ENCODE assay signal across 1 cellular context in the genomic region with DNA sequence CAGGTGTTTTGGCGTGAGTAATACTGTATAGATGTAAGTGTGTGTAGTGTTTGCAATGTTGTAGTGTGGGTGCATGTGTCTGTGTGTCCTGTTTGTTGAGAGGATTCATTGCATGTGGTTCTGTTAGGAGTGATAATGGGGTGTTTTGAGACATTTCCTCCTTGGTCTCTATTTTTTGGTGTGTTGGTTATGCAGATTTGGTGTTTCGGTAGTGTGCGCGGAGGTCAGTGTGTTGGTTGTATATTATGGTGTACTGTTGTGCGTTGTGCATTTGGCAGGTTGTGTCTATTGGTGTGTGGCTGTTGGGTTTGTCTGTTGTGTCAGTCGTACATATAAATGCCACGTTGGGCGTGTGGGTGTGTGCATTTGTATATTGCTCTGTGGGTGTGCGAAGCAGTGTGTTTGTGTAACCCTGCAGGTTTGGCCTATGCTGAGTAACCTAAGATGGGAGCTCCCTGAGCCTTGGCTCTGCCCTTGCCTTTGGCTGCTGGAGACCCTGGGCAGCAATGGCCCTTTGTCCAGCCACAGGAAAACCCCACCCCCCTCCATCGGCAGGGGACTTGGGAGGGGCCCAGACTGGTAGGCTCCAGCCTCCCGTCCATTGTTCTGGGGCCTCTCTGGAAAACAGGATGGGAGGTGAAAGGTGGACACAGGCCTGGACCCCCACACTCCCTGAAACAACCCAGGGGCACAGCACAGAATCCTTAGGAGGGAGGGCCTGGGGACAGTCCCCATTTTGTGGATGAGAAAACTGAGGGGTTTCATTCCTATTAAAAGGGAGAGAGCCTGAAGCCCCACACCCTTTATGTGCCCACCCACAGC.
TF ChIP-seq lines count a peak whose summit lies in the region.

No MANE protein-coding gene starts in this region.

TF ChIP-seq in HepG2, 621 proteins besides CTCF, POLR2A, EP300 and RAD21 (continued from another document and continues in another):
- TF ChIP-seq SP2 (CRISPR knock-in tag; IDR thresholded peaks at IDR 0.05) (no peak), ISL2 (CRISPR knock-in tag; IDR thresholded peaks at IDR 0.05) (no peak), ZFP62 (CRISPR knock-in tag; IDR thresholded peaks at IDR 0.05) (no peak), NR2F2 (IDR thresholded peaks at IDR 0.05; ENCODE audit: borderline replicate concordance, low read depth) (no peak), ZHX2 (IDR thresholded peaks at IDR 0.05; ENCODE audit: low read depth) (peak; percentile 82), ZHX2 (CRISPR knock-in tag; IDR thresholded peaks at IDR 0.05; ENCODE audit: borderline replicate concordance) (no peak), ZNF503 (CRISPR knock-in tag; IDR thresholded peaks at IDR 0.05) (peak; percentile 42; the same call in 1 of the 2 replicates), ZBTB33 (CRISPR knock-in tag; IDR thresholded peaks at IDR 0.05) (no peak; the same call in 1 of the 2 replicates), ZNF317 (CRISPR knock-in tag; IDR thresholded peaks at IDR 0.05) (peak; percentile 86), NFKB2 (CRISPR knock-in tag; IDR thresholded peaks at IDR 0.05; ENCODE audit: borderline replicate concordance) (no peak), ZBTB38 (CRISPR knock-in tag; IDR thresholded peaks at IDR 0.05) (peak; percentile 94), SALL1 (CRISPR knock-in tag; IDR thresholded peaks at IDR 0.05) (peak; percentile 77), GATAD2A (CRISPR knock-in tag; IDR thresholded peaks at IDR 0.05) (peak; percentile 27; the same call in 1 of the 2 replicates), DZIP1 (CRISPR knock-in tag; IDR thresholded peaks at IDR 0.05) (no peak), ZNF841 (CRISPR knock-in tag; IDR thresholded peaks at IDR 0.05; ENCODE audit: borderline replicate concordance) (no peak), ZC3H4 (CRISPR knock-in tag; IDR thresholded peaks at IDR 0.05; ENCODE audit: borderline replicate concordance) (no peak), ZNF17 (CRISPR knock-in tag; IDR thresholded peaks at IDR 0.05) (no peak), NR2C2 (CRISPR knock-in tag; IDR thresholded peaks at IDR 0.05; ENCODE audit: borderline replicate concordance) (no peak), TBP (CRISPR knock-in tag; IDR thresholded peaks at IDR 0.05) (no peak; the same call in 1 of the 2 replicates), ZFY (CRISPR knock-in tag; IDR thresholded peaks at IDR 0.05) (peak; percentile 55; the same call in 1 of the 2 replicates), SNAI1 (CRISPR knock-in tag; IDR thresholded peaks at IDR 0.05; ENCODE audit: borderline replicate concordance) (no peak; the same call in 1 of the 2 replicates), CCAR2 (optimal IDR thresholded peaks at IDR 0.05; ENCODE audit: low read depth, low read length) (no peak), ZBTB7A (CRISPR knock-in tag; IDR thresholded peaks at IDR 0.05) (peak; percentile 88), KDM6A (CRISPR knock-in tag; IDR thresholded peaks at IDR 0.05; ENCODE audit: low read depth) (peak; percentile 34), U2AF1 (optimal IDR thresholded peaks at IDR 0.05; ENCODE audit: low read depth, low read length) (no peak), ZNF446 (CRISPR knock-in tag; IDR thresholded peaks at IDR 0.05) (no peak)
- TF ChIP-seq, protein P1, sequence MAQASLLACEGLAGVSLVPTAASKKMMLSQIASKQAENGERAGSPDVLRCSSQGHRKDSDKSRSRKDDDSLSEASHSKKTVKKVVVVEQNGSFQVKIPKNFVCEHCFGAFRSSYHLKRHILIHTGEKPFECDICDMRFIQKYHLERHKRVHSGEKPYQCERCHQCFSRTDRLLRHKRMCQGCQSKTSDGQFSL (CRISPR knock-in tag; IDR thresholded peaks at IDR 0.05), result no peak
- TF ChIP-seq, protein P2, sequence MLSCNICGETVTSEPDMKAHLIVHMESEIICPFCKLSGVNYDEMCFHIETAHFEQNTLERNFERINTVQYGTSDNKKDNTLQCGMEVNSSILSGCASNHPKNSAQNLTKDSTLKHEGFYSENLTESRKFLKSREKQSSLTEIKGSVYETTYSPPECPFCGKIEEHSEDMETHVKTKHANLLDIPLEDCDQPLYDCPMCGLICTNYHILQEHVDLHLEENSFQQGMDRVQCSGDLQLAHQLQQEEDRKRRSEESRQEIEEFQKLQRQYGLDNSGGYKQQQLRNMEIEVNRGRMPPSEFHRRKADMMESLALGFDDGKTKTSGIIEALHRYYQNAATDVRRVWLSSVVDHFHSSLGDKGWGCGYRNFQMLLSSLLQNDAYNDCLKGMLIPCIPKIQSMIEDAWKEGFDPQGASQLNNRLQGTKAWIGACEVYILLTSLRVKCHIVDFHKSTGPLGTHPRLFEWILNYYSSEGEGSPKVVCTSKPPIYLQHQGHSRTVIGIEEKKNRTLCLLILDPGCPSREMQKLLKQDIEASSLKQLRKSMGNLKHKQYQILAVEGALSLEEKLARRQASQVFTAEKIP (CRISPR knock-in tag; IDR thresholded peaks at IDR 0.05; ENCODE audit: borderline replicate concordance), result no peak
- TF ChIP-seq, protein P3, sequence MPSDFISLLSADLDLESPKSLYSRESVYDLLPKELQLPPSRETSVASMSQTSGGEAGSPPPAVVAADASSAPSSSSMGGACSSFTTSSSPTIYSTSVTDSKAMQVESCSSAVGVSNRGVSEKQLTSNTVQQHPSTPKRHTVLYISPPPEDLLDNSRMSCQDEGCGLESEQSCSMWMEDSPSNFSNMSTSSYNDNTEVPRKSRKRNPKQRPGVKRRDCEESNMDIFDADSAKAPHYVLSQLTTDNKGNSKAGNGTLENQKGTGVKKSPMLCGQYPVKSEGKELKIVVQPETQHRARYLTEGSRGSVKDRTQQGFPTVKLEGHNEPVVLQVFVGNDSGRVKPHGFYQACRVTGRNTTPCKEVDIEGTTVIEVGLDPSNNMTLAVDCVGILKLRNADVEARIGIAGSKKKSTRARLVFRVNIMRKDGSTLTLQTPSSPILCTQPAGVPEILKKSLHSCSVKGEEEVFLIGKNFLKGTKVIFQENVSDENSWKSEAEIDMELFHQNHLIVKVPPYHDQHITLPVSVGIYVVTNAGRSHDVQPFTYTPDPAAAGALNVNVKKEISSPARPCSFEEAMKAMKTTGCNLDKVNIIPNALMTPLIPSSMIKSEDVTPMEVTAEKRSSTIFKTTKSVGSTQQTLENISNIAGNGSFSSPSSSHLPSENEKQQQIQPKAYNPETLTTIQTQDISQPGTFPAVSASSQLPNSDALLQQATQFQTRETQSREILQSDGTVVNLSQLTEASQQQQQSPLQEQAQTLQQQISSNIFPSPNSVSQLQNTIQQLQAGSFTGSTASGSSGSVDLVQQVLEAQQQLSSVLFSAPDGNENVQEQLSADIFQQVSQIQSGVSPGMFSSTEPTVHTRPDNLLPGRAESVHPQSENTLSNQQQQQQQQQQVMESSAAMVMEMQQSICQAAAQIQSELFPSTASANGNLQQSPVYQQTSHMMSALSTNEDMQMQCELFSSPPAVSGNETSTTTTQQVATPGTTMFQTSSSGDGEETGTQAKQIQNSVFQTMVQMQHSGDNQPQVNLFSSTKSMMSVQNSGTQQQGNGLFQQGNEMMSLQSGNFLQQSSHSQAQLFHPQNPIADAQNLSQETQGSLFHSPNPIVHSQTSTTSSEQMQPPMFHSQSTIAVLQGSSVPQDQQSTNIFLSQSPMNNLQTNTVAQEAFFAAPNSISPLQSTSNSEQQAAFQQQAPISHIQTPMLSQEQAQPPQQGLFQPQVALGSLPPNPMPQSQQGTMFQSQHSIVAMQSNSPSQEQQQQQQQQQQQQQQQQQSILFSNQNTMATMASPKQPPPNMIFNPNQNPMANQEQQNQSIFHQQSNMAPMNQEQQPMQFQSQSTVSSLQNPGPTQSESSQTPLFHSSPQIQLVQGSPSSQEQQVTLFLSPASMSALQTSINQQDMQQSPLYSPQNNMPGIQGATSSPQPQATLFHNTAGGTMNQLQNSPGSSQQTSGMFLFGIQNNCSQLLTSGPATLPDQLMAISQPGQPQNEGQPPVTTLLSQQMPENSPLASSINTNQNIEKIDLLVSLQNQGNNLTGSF (CRISPR knock-in tag; IDR thresholded peaks at IDR 0.05), result no peak; the same call in 1 of the 2 replicates
- TF ChIP-seq, protein P4, sequence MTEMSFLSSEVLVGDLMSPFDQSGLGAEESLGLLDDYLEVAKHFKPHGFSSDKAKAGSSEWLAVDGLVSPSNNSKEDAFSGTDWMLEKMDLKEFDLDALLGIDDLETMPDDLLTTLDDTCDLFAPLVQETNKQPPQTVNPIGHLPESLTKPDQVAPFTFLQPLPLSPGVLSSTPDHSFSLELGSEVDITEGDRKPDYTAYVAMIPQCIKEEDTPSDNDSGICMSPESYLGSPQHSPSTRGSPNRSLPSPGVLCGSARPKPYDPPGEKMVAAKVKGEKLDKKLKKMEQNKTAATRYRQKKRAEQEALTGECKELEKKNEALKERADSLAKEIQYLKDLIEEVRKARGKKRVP (CRISPR knock-in tag; IDR thresholded peaks at IDR 0.05), result no peak
